Comparison of ENCODE assay signal across 9 cellular contexts in genomic region chr15:70093070-70093469, GRCh38. TPM values are rescaled to one million over a fixed set of nuclear protein-coding genes. Genes with fewer than 3 reads are reported as not detected.
A peak's percentile ranks its signal among the peaks of the same experiment; 100 is the strongest.
DNase-seq lines count a peak whose midpoint lies in the region; ATAC-seq, FAIRE-seq and TF ChIP-seq lines count a peak whose summit lies in the region.
"Had no signal": no experiment of that assay in that cellular context is flagged by ENCODE, and none has a peak within 500 bp of the region (broad histone marks: within the 10 kb centered on the region; RNA-seq: fewer than 3 reads in every experiment).

No MANE protein-coding gene starts in this region.

- no peaks in the 10 kb centered on the region for H3K9me1 ChIP-seq in K562 (ENCODE audit: control insufficient read depth, insufficient read depth, low read length)

- peak overlapping the region; percentile 90 for H3K4me2 ChIP-seq in KMS-11
- H3K4me2 ChIP-seq in K562 (ENCODE audit: insufficient read depth, low read length): peak overlapping the region; percentile 37; the same call in 1 of the 2 replicates

- peaks cover 60 to 76% of the 10 kb centered on the region in 2 donors for H3K4me1 Mint-ChIP-seq in natural killer cell treated with Interleukin-12 subunit alpha and Interleukin-12 subunit beta and Interleukin-15 and Interleukin-18, amount 100 ng/mL, for 72 hours (ENCODE audit: low read depth in 2 of 2)

- H3K36me3 ChIP-seq in KMS-11 (ENCODE audit: insufficient read depth) (peaks cover 7% of the 10 kb centered on the region; the same call in 1 of the 2 replicates), K562 (ENCODE audit: control insufficient read depth, insufficient read depth, low read length) (peaks cover 65% of the 10 kb centered on the region)
- H3K36me3 ChIP-seq: cardiac muscle cell had no signal

- no peak for DNase-seq in K562 (ENCODE audit: extremely low read depth in 1 of 4, low spot score in 3 of 4)
- no peak for DNase-seq in natural killer cell treated with Interleukin-12 subunit alpha and Interleukin-12 subunit beta and Interleukin-15 and Interleukin-18, amount 100 ng/mL, for 72 hours (ENCODE audit: low spot score)
- no peak for DNase-seq in NCI-H510A treated with DMSO at 0.1 percent for 48 hours (lab: John Stamatoyannopoulos, UW)
- DNase-seq in GM03348 (ENCODE audit: low spot score): no peak
- DNase-seq in NK-92 (lab: John Stamatoyannopoulos, UW; ENCODE audit: unreplicated experiment): no peak

- no TSS peak for BruUV-seq in K562 (replicated peaks; lab: Mats Ljungman, UMichigan)

- H3K27me3 ChIP-seq in KMS-11 (ENCODE audit: insufficient read depth, low read depth) (no peaks in the 10 kb centered on the region), K562 (ENCODE audit: control insufficient read depth in 2 of 2, insufficient read depth in 2 of 2, low read length in 2 of 2) (no peaks in the 10 kb centered on the region)

- peaks cover 94% of the 10 kb centered on the region for H3K79me2 ChIP-seq in KMS-11 (ENCODE audit: insufficient read depth, low read depth)
- H3K79me2 ChIP-seq in K562 (ENCODE audit: control insufficient read depth, insufficient read depth, low read length): peaks cover 90% of the 10 kb centered on the region

- CTCF ChIA-PET in K562 (lab: Yijun Ruan, JAX; ENCODE audit: low intra/inter-chr PET ratio): no interaction called here

- peak overlapping the region; percentile 61 to 96 for H3K27ac Mint-ChIP-seq in natural killer cell treated with Interleukin-12 subunit alpha and Interleukin-12 subunit beta and Interleukin-15 and Interleukin-18, amount 100 ng/mL, for 72 hours

- H3K4me3 ChIP-seq in KMS-11 (IDR thresholded peaks at IDR 0.05; ENCODE audit: insufficient read depth, low read depth, low read length) (no peak overlapping the region), K562 (no peak overlapping the region)
- H3K4me3 ChIP-seq: cardiac muscle cell had no signal

- TF ChIP-seq CTCF in C4-2B (conservative IDR thresholded peaks at IDR 0.05): no peak
- TF ChIP-seq CTCF in KMS-11 (conservative IDR thresholded peaks at IDR 0.05; ENCODE audit: low read depth, low read length): no peak
- no peak for TF ChIP-seq CTCF in K562 (IDR thresholded peaks at IDR 0.05 in 2 of 3, conservative IDR thresholded peaks at IDR 0.05 in 1 of 3; ENCODE audit: insufficient read depth in 2 of 3, low read depth in 1 of 3, low read length in 3 of 3)

- intact Hi-C loops in K562 (cut with micrococcal nuclease): no loop called here

- peak overlapping the region; percentile 99 for H3K4me3 Mint-ChIP-seq in natural killer cell treated with Interleukin-12 subunit alpha and Interleukin-12 subunit beta and Interleukin-15 and Interleukin-18, amount 100 ng/mL, for 72 hours

- POLR2A ChIA-PET in K562 (lab: Yijun Ruan, JAX): interaction anchor here (1.2 to 2.4 kb wide), 3 partner anchors 13 to 31 kb away, joined by 3 to 11 read pairs (median 3); no protein-coding TSS in a partner anchor

- H3K27me3 Mint-ChIP-seq in natural killer cell treated with Interleukin-12 subunit alpha and Interleukin-12 subunit beta and Interleukin-15 and Interleukin-18, amount 100 ng/mL, for 72 hours: peaks cover 0 to 14% of the 10 kb centered on the region in 2 donors

- H3K27ac ChIP-seq in C4-2B (peak overlapping the region; percentile 97), KMS-11 (no peak overlapping the region), K562 (ENCODE audit: extremely low read depth, low read depth, low read length) (no peak overlapping the region)
- H3K27ac ChIP-seq: cardiac muscle cell had no signal

- no peaks in the 10 kb centered on the region for H3K9me3 Mint-ChIP-seq in natural killer cell treated with Interleukin-12 subunit alpha and Interleukin-12 subunit beta and Interleukin-15 and Interleukin-18, amount 100 ng/mL, for 72 hours

- H3K4me1 ChIP-seq in KMS-11 (ENCODE audit: low read depth, poor library complexity, severe bottlenecking): peaks cover 52% of the 10 kb centered on the region
- peaks cover 62 to 76% of the 10 kb centered on the region in 2 experiments for H3K4me1 ChIP-seq in K562 (replicated peaks in 1 of 2; ENCODE audit: control insufficient read depth in 2 of 2, insufficient read depth in 2 of 2, low read length in 2 of 2)

- no peak for TF ChIP-seq RAD21 in K562 (CRISPR knock-in tag; conservative IDR thresholded peaks at IDR 0.05 in 1 of 2, IDR thresholded peaks at IDR 0.05 in 1 of 2)

- no peak for TF ChIP-seq EP300 in K562 (IDR thresholded peaks at IDR 0.05; ENCODE audit: low read length)

- H3K9me3 ChIP-seq in K562 (replicated peaks; ENCODE audit: control insufficient read depth, insufficient read depth, low read depth, low read length): no peaks in the 10 kb centered on the region

- ATAC-seq in K562: no peak
- no peak for ATAC-seq in natural killer cell treated with Interleukin-12 subunit alpha and Interleukin-12 subunit beta and Interleukin-15 and Interleukin-18, amount 100 ng/mL, for 72 hours
- ATAC-seq in HG02840 (IDR thresholded peaks at IDR 0.05; ENCODE audit: low FRiP score, unreplicated experiment): no peak

- in situ Hi-C loops in K562 (cut with MboI): no loop called here

- no peak for FAIRE-seq in K562 (lab: Jason Lieb, UNC)

- 44% methylated on average over 3 of the region's 3 CpGs for WGBS in K562 (ENCODE audit: insufficient coverage, low coverage, missing lambda C conversion rate)

- TF ChIP-seq POLR2A in K562 (conservative IDR thresholded peaks at IDR 0.05): no peak

- H3K9ac ChIP-seq in KMS-11 (no peak overlapping the region), K562 (ENCODE audit: insufficient read depth in 1 of 2, low read depth in 2 of 2, low read length in 2 of 2) (peak overlapping the region in 1 of 2 experiments; percentile 10; a peak in 2 of 4 replicates)

- H2AFZ ChIP-seq in KMS-11 (ENCODE audit: low read depth) (no peak overlapping the region), K562 (ENCODE audit: low read depth, low read length) (no peak overlapping the region)

- peaks cover 31% of the 10 kb centered on the region for H3K36me3 Mint-ChIP-seq in natural killer cell treated with Interleukin-12 subunit alpha and Interleukin-12 subunit beta and Interleukin-15 and Interleukin-18, amount 100 ng/mL, for 72 hours

- H4K20me1 ChIP-seq in KMS-11 (ENCODE audit: insufficient read depth) (peaks cover 55% of the 10 kb centered on the region), K562 (replicated peaks; ENCODE audit: control insufficient read depth, insufficient read depth, low read length) (peaks cover 40% of the 10 kb centered on the region)

TF ChIP-seq in K562, 482 proteins besides CTCF, POLR2A, EP300 and RAD21:
- TF ChIP-seq NR4A1 (CRISPR knock-in tag; IDR thresholded peaks at IDR 0.05) (no peak), NR4A1 (tag; IDR thresholded peaks at IDR 0.05) (no peak), CEBPB (tag; IDR thresholded peaks at IDR 0.05) (peak; percentile 38; the same call in 1 of the 2 replicates)

RNA-seq across cellular contexts. Expression of gene TLE3, which starts 4.6 kb away (rescaled TPM):
- total RNA-seq in K562 (2011; cell fraction: chromatin; rRNA removed; ENCODE audit: low replicate concordance): 47.5 and 98.2 TPM in 2 replicates
- 56.7 and 69.2 TPM in 2 replicates for total RNA-seq in K562 (2011; cell fraction: nucleolus; rRNA removed)
- total RNA-seq in K562 (2011; cell fraction: nucleoplasm; rRNA removed): 49.1 and 56.6 TPM in 2 replicates
- total RNA-seq in K562 (2014; rRNA removed): 26.9 and 31.6 TPM in 2 replicates
- 13.4 and 14.2 TPM in 2 replicates for total RNA-seq in K562 (2014; rRNA removed; fragmentation: Illumina TruSeq; extraction: Trizol)
- total RNA-seq in K562 (2015; rRNA removed; fragmentation: Illumina TruSeq; extraction: Trizol): 14.1 and 14.3 TPM in 2 replicates
- total RNA-seq in K562 (2021): 78.3 and 84.2 TPM in 2 replicates
- 6.4 and 14.8 TPM in 2 replicates for polyA plus RNA-seq in K562 (2011; rRNA removed)
- polyA plus RNA-seq in K562 (2011; cell fraction: cytosol; rRNA removed): 8.4 and 9.7 TPM in 2 replicates
- polyA plus RNA-seq in K562 (2011; cell fraction: nucleus; rRNA removed): 34.5 and 47.6 TPM in 2 replicates
- polyA plus RNA-seq in K562 (2012): 33.7 and 52.9 TPM in 2 replicates
- polyA plus RNA-seq in K562 (2014; fragmentation: Illumina TruSeq; extraction: Trizol): 14.4 and 30.2 TPM in 2 replicates
- polyA plus RNA-seq in K562 (2014; fragmentation: Nextera tagmentation; extraction: Ambion mirVana): 1 to 10 TPM; 1.5 to 2.3 TPM
- polyA plus RNA-seq in K562 (2014; rRNA removed): 21.1 and 25.2 TPM in 2 replicates
- 32.3 and 47.1 TPM in 2 replicates for polyA minus RNA-seq in K562 (2011; rRNA and poly(A)+ RNA removed)
- polyA minus RNA-seq in K562 (2011; cell fraction: cytosol; rRNA and poly(A)+ RNA removed): 34.6 and 56.1 TPM in 2 replicates
- 45.1 and 56.8 TPM in 2 replicates for polyA minus RNA-seq in K562 (2011; cell fraction: nucleus; rRNA and poly(A)+ RNA removed)
- 100 to 1,000 TPM in 1 of 2 donors, 10 to 100 TPM in 1; 57.6 to 128 TPM for total RNA-seq in natural killer cell treated with Interleukin-12 subunit alpha and Interleukin-12 subunit beta and Interleukin-15 and Interleukin-18, amount 100 ng/mL, for 72 hours
